1 cellular context compared by ENCODE assay signal in the genomic region with DNA sequence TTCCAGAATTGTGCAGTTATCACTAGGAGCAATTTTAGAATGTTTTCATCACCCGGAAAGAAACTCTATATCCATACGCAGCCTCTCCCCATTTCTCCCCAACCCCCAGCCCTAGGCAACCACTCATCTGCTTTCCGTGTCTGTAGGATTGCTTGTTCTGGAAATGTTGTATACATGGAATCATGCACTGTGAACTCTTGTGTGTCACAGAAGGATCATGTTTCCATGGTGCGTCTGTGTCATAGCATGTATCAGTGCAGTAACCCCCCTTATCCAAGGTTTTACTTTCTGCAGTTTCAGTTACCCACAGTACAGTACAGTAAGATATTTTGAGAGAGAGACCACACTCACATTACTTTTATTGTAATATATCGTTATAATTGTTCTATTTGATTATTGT.
TF ChIP-seq lines count a peak whose summit lies in the region.

No MANE protein-coding gene starts in this region.

TF ChIP-seq in SK-N-SH, 30 proteins besides CTCF, POLR2A, EP300 and RAD21 (continued from another document):
- no peak for TF ChIP-seq MEF2A (IDR thresholded peaks at IDR 0.05; ENCODE audit: borderline replicate concordance, low read depth)
- TF ChIP-seq GATA2 (CRISPR knock-in tag; IDR thresholded peaks at IDR 0.05): no peak
- TF ChIP-seq RCOR1 (IDR thresholded peaks at IDR 0.05; ENCODE audit: low read length): no peak
- TF ChIP-seq TEAD4 (IDR thresholded peaks at IDR 0.05; ENCODE audit: borderline replicate concordance, insufficient read depth): no peak
- TF ChIP-seq PBX3 (IDR thresholded peaks at IDR 0.05): no peak
- TF ChIP-seq TAF1 (IDR thresholded peaks at IDR 0.05; ENCODE audit: borderline replicate concordance, low read depth, low read length): no peak
- no peak for TF ChIP-seq TCF12 (IDR thresholded peaks at IDR 0.05)
- TF ChIP-seq NFIC (IDR thresholded peaks at IDR 0.05; ENCODE audit: borderline replicate concordance): no peak
- TF ChIP-seq GABPA (IDR thresholded peaks at IDR 0.05; ENCODE audit: low read depth): no peak
- TF ChIP-seq JUND (IDR thresholded peaks at IDR 0.05): no peak
- TF ChIP-seq RFX5 (IDR thresholded peaks at IDR 0.05; ENCODE audit: low read length): no peak
